9 cellular contexts compared by ENCODE assay signal in genomic region chr5:33257807-33258491, GRCh38.
A peak's percentile ranks its signal among the peaks of the same experiment; 100 is the strongest.
DNase-seq lines count a peak whose midpoint lies in the region; TF ChIP-seq lines count a peak whose summit lies in the region.
"Had no signal": no experiment of that assay in that cellular context is flagged by ENCODE, and none has a peak within 500 bp of the region (broad histone marks: within the 10 kb centered on the region; RNA-seq: fewer than 3 reads in every experiment).

No MANE protein-coding gene starts in this region.

- H3K27ac ChIP-seq in esophagus squamous epithelium (no peak overlapping the region), Peyer's patch (no peak overlapping the region)

- H3K36me3 ChIP-seq in esophagus squamous epithelium (no peaks in the 10 kb centered on the region), Peyer's patch (no peaks in the 10 kb centered on the region)

- TF ChIP-seq CTCF in fibroblast of mammary gland (conservative IDR thresholded peaks at IDR 0.05; ENCODE audit: control insufficient read depth, insufficient read depth, low read depth, low read length) = peak; percentile 21
- no peak for TF ChIP-seq CTCF in retinal pigment epithelial cell (conservative IDR thresholded peaks at IDR 0.05; ENCODE audit: low read depth, low read length)
- peak in 1 of 6 experiments; percentile 31 for TF ChIP-seq CTCF in esophagus squamous epithelium (IDR thresholded peaks at IDR 0.05)
- TF ChIP-seq CTCF in Peyer's patch (IDR thresholded peaks at IDR 0.05) = no peak

- TF ChIP-seq POLR2A in esophagus squamous epithelium (IDR thresholded peaks at IDR 0.05) = no peak
- TF ChIP-seq POLR2A in Peyer's patch (IDR thresholded peaks at IDR 0.05) = no peak

- WGBS in esophagus squamous epithelium, 2 donors = 45 to 62% methylated on average over 4 of the region's 4 CpGs

- DNase-seq in GM04503 (ENCODE audit: low read depth) = peak; percentile 68
- peak; percentile 81 for DNase-seq in RPMI7951 (ENCODE audit: low read depth)
- DNase-seq in fibroblast of mammary gland (ENCODE audit: low read depth) = peak; percentile 93
- DNase-seq in retinal pigment epithelial cell (ENCODE audit: low read depth) = peak; percentile 69
- no peak for DNase-seq in DMS153 (lab: John Stamatoyannopoulos, UW)
- DNase-seq in activated CD8-positive, alpha-beta memory T cell treated with anti-CD3 and anti-CD28 coated beads, Interleukin-2, amount 50 U/mL, for 4 hours = no peak
- no peak for DNase-seq in esophagus squamous epithelium (lab: John Stamatoyannopoulos, UW)
- no peak for DNase-seq in Peyer's patch
- DNase-seq: NCI-H146 had no signal

- H3K4me3 ChIP-seq in fibroblast of mammary gland (ENCODE audit: control insufficient read depth, low read depth, low read length) (no peak overlapping the region), retinal pigment epithelial cell (ENCODE audit: low read length) (no peak overlapping the region), esophagus squamous epithelium (no peak overlapping the region), Peyer's patch (no peak overlapping the region)

- no peaks in the 10 kb centered on the region for H3K27me3 ChIP-seq in esophagus squamous epithelium
- H3K27me3 ChIP-seq in Peyer's patch = no peaks in the 10 kb centered on the region

- H3K4me1 ChIP-seq in esophagus squamous epithelium (peaks cover 0 to 5% (median 4%) of the 10 kb centered on the region in 3 donors), Peyer's patch (no peaks in the 10 kb centered on the region)

- H3K9me3 ChIP-seq in esophagus squamous epithelium (no peaks in the 10 kb centered on the region), Peyer's patch (no peaks in the 10 kb centered on the region)

- intact Hi-C loops in esophagus squamous epithelium (cut with DNase I) = no loop called here

Comparison
In these comparisons a context has a peak if more than half of its experiments do, and no peak if none do; other contexts are left out.
1. DNase-seq: peak in GM04503 (single experiment), RPMI7951 (single experiment), fibroblast of mammary gland (single experiment) and retinal pigment epithelial cell (single experiment); none in DMS153 (single experiment), activated CD8-positive, alpha-beta memory T cell treated with anti-CD3 and anti-CD28 coated beads, Interleukin-2, amount 50 U/mL, for 4 hours (single experiment), esophagus squamous epithelium (single experiment) and Peyer's patch (0 of 3).